ENCODE assay signal across 14 cellular contexts in the genomic region with DNA sequence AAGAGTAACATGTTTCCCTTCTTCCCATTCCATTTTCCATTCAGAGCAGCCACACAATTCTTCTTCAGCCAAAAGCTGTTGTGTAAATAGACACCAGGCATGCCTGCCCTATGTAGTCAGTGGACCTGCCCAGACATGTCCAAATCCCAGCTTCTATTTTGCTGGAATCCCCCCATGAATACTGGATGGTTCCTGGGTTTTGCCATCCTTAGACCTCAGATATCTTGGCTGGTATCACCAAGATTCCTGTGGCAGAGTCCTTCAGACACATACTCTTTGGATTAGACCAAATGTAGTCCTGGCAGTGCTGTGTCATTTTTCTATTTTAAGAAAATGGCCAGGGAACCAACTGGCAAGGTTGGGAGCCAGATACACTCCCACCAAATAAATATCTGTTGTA. TPM values are rescaled to one million over a fixed set of nuclear protein-coding genes. Genes with fewer than 3 reads are reported as not detected.
DNase-seq lines count a peak whose midpoint lies in the region; ATAC-seq, FAIRE-seq and TF ChIP-seq lines count a peak whose summit lies in the region.
"Had no signal": no experiment of that assay in that cellular context is flagged by ENCODE, and none has a peak within 500 bp of the region (broad histone marks: within the 10 kb centered on the region; RNA-seq: fewer than 3 reads in every experiment).

No MANE protein-coding gene starts in this region.

- CTCF ChIA-PET in RWPE1 (lab: Yijun Ruan, JAX), result no interaction called here

- TF ChIP-seq POLR2A in GM12892 (IDR thresholded peaks at IDR 0.05; ENCODE audit: low read depth, low read length), result no peak

- no peak for FAIRE-seq in GM12892 (lab: Jason Lieb, UNC)

- intact Hi-C loops in sciatic nerve (cut with DNase I), result no loop called here

- DNase-seq in NCI-H1694 treated with DMSO at 0.1 percent for 48 hours (lab: John Stamatoyannopoulos, UW) (peak; percentile 22), NCI-H1694 (lab: John Stamatoyannopoulos, UW) (no peak), RWPE1 (ENCODE audit: low spot score) (peak; percentile 71), fibroblast of peridontal ligament (ENCODE audit: extremely low read depth) (peak; percentile 100), sciatic nerve (ENCODE audit: low spot score) (no peak), GM10266 (ENCODE audit: extremely low spot score) (no peak), GM12892 (ENCODE audit: insufficient read length) (no peak)
- DNase-seq: ACHN; GF-D8; NCI-H1436 treated with DMSO at 0.1 percent for 48 hours; Peyer's patch; stimulated activated CD4-positive, alpha-beta T cell treated with anti-CD3 and anti-CD28 coated beads, Interleukin-4, amount 100 ng/mL, for 24 hours had no signal

- ATAC-seq in sciatic nerve (peak; percentile 22), GM18867 (IDR thresholded peaks at IDR 0.05; ENCODE audit: unreplicated experiment) (no peak)

- TF ChIP-seq CTCF in RWPE1 (conservative IDR thresholded peaks at IDR 0.05; ENCODE audit: low read depth), result no peak
- TF ChIP-seq CTCF in GM10266 (IDR thresholded peaks at IDR 0.05; ENCODE audit: control insufficient read depth, insufficient read depth, low read depth, missing control alignments), result no peak

- POLR2A ChIA-PET in RWPE1 (lab: Yijun Ruan, JAX; ENCODE audit: low non-redundant PET), result interaction anchor here (0.5 kb wide), 1 partner anchor 349 kb away, joined by 3 read pairs; no protein-coding TSS in a partner anchor

- H3K27ac ChIP-seq in RWPE1, result no peak overlapping the region
- H3K27ac ChIP-seq: Peyer's patch had no signal

RNA-seq across cellular contexts. Expression of gene FST, which starts 10.3 kb away (rescaled TPM):
- 27.6 TPM for total RNA-seq in sciatic nerve
- polyA plus RNA-seq in GM12892 (2012; ENCODE audit: missing spikeins), result not detected
- total RNA-seq: activated T-helper 2 cell treated with anti-CD3 and anti-CD28 coated beads, Interferon-gamma antibody, Interleukin-2, Interleukin-4, amounts not matched to agents 10 μg/mL and 5 μg/mL and 100 μg/mL, durations not matched to agents 14 hours and 24 hours and 36 hours had no signal

Comparison
In these comparisons a context has a peak if more than half of its experiments do, and no peak if none do; other contexts are left out.
1. DNase-seq: peak in NCI-H1694 treated with DMSO at 0.1 percent for 48 hours (single experiment), RWPE1 (single experiment) and fibroblast of peridontal ligament (single experiment); none in NCI-H1694 (single experiment), sciatic nerve (single experiment), GM10266 (single experiment) and GM12892 (single experiment).